ENCODE assay signal across 22 cellular contexts in genomic region chr2:53725662-53726061, GRCh38. TPM values are rescaled to one million over a fixed set of nuclear protein-coding genes. Genes with fewer than 3 reads are reported as not detected.
DNase-seq lines count a peak whose midpoint lies in the region; ATAC-seq, FAIRE-seq and TF ChIP-seq lines count a peak whose summit lies in the region.
"Had no signal": no experiment of that assay in that cellular context is flagged by ENCODE, and none has a peak within 500 bp of the region (broad histone marks: within the 10 kb centered on the region; RNA-seq: fewer than 3 reads in every experiment).

No MANE protein-coding gene starts in this region.

- FAIRE-seq in astrocyte (lab: Jason Lieb, UNC) = peak; percentile 43
- FAIRE-seq: GM18507 had no signal

- peak; percentile 51 for ATAC-seq in GM18498 (IDR thresholded peaks at IDR 0.05; ENCODE audit: unreplicated experiment)
- no peak for ATAC-seq in HG03159 (IDR thresholded peaks at IDR 0.05; ENCODE audit: unreplicated experiment)
- no peak for ATAC-seq in stimulated activated memory B cell treated with anti-CD40 and anti-IgM and Interleukin-4, amounts not matched to agents 10 μg/mL and 1 μg/mL and 100 μg/mL, for 72 hours
- ATAC-seq: CD8-positive, alpha-beta T cell; GM12878; GM23338; HCT116 had no signal

- H3K27me3 ChIP-seq in astrocyte (ENCODE audit: insufficient read depth, low read length) = no peaks in the 10 kb centered on the region
- H3K27me3 ChIP-seq: BLaER1 had no signal

- peaks cover 10% of the 10 kb centered on the region for H4K20me1 ChIP-seq in astrocyte (ENCODE audit: insufficient read depth, low read length)

- H3K27ac Mint-ChIP-seq in astrocyte (ENCODE audit: unreplicated experiment) = no peak overlapping the region
- H3K27ac Mint-ChIP-seq in nephron progenitor cell = peak overlapping the region; percentile 85
- H3K27ac Mint-ChIP-seq in stimulated activated memory B cell treated with anti-CD40 and anti-IgM and Interleukin-4, amounts not matched to agents 10 μg/mL and 1 μg/mL and 100 μg/mL, for 72 hours = no peak overlapping the region
- H3K27ac Mint-ChIP-seq: CD4-positive, CD25-positive, alpha-beta regulatory T cell; CD8-positive, alpha-beta T cell; GM23338 had no signal

- H3K4me1 Mint-ChIP-seq in astrocyte (ENCODE audit: low read depth, unreplicated experiment) (no peaks in the 10 kb centered on the region), nephron progenitor cell (peaks cover 13% of the 10 kb centered on the region)
- H3K4me1 Mint-ChIP-seq in stimulated activated memory B cell treated with anti-CD40 and anti-IgM and Interleukin-4, amounts not matched to agents 10 μg/mL and 1 μg/mL and 100 μg/mL, for 72 hours = peaks cover 31% of the 10 kb centered on the region

- H3K79me2 ChIP-seq in astrocyte (ENCODE audit: insufficient read depth, low read length) = peaks cover 2% of the 10 kb centered on the region

- H3K36me3 ChIP-seq in astrocyte (ENCODE audit: insufficient read depth, low read length) = peaks cover 6% of the 10 kb centered on the region

- H3K4me1 ChIP-seq in astrocyte (ENCODE audit: insufficient read depth, low read length) = no peaks in the 10 kb centered on the region
- H3K4me1 ChIP-seq: BLaER1, Caco-2 had no signal

- no peaks in the 10 kb centered on the region for H3K9me3 Mint-ChIP-seq in astrocyte (ENCODE audit: unreplicated experiment)
- H3K9me3 Mint-ChIP-seq in nephron progenitor cell = peaks cover 29% of the 10 kb centered on the region
- H3K9me3 Mint-ChIP-seq in stimulated activated memory B cell treated with anti-CD40 and anti-IgM and Interleukin-4, amounts not matched to agents 10 μg/mL and 1 μg/mL and 100 μg/mL, for 72 hours = peaks cover 5% of the 10 kb centered on the region
- H3K9me3 Mint-ChIP-seq: CD8-positive, alpha-beta T cell; GM23338 had no signal

- DNase-seq in astrocyte (ENCODE audit: low read depth) (no peak), nephron progenitor cell (no peak), DMS53 (lab: John Stamatoyannopoulos, UW) (no peak)
- DNase-seq: Caco-2; CD4-positive, CD25-positive, alpha-beta regulatory T cell; CD8-positive, alpha-beta T cell; DMS153; DMS79; EL; GDM1; H9 had no signal

- H3K27ac ChIP-seq in astrocyte (ENCODE audit: low read depth, low read length) = no peak overlapping the region
- H3K27ac ChIP-seq: 22Rv1, BLaER1, C4-2B had no signal

- no peak overlapping the region for H2AFZ ChIP-seq in astrocyte (ENCODE audit: low read depth, low read length)
- H2AFZ ChIP-seq: GM23338 had no signal

- TF ChIP-seq CTCF in astrocyte (IDR thresholded peaks at IDR 0.05; ENCODE audit: insufficient read depth, low read depth, low read length) (no peak), nephron progenitor cell (IDR thresholded peaks at IDR 0.05) (no peak)

- no peak overlapping the region for H3K4me2 ChIP-seq in astrocyte (ENCODE audit: low read length)
- H3K4me2 ChIP-seq: BLaER1, GM23338 had no signal

- H3K4me3 Mint-ChIP-seq in astrocyte (ENCODE audit: unreplicated experiment) (no peak overlapping the region), nephron progenitor cell (no peak overlapping the region)
- no peak overlapping the region for H3K4me3 Mint-ChIP-seq in stimulated activated memory B cell treated with anti-CD40 and anti-IgM and Interleukin-4, amounts not matched to agents 10 μg/mL and 1 μg/mL and 100 μg/mL, for 72 hours
- H3K4me3 Mint-ChIP-seq: B cell; CD4-positive, CD25-positive, alpha-beta regulatory T cell; CD8-positive, alpha-beta T cell; GM23338; H9 had no signal

- no peaks in the 10 kb centered on the region for H3K27me3 Mint-ChIP-seq in astrocyte (ENCODE audit: low read depth, unreplicated experiment)
- peaks cover 3% of the 10 kb centered on the region for H3K27me3 Mint-ChIP-seq in nephron progenitor cell (ENCODE audit: low read depth, poor library complexity)
- no peaks in the 10 kb centered on the region for H3K27me3 Mint-ChIP-seq in stimulated activated memory B cell treated with anti-CD40 and anti-IgM and Interleukin-4, amounts not matched to agents 10 μg/mL and 1 μg/mL and 100 μg/mL, for 72 hours
- H3K27me3 Mint-ChIP-seq: B cell; CD4-positive, CD25-positive, alpha-beta regulatory T cell had no signal

- no peak overlapping the region for H3K4me3 ChIP-seq in astrocyte (ENCODE audit: insufficient read depth, low read depth, low read length)
- H3K4me3 ChIP-seq: BLaER1, GM12878, GM23338 had no signal

- H3K36me3 Mint-ChIP-seq in astrocyte (ENCODE audit: low read depth, unreplicated experiment) (peaks cover 9% of the 10 kb centered on the region), nephron progenitor cell (ENCODE audit: low read depth) (peaks cover 82% of the 10 kb centered on the region)
- peaks cover 49% of the 10 kb centered on the region for H3K36me3 Mint-ChIP-seq in stimulated activated memory B cell treated with anti-CD40 and anti-IgM and Interleukin-4, amounts not matched to agents 10 μg/mL and 1 μg/mL and 100 μg/mL, for 72 hours

- H3K9ac ChIP-seq in astrocyte (ENCODE audit: low read length) = no peak overlapping the region
- H3K9ac ChIP-seq: BLaER1 had no signal

- H3K9me3 ChIP-seq in astrocyte (ENCODE audit: insufficient read depth, low read depth, low read length) = no peaks in the 10 kb centered on the region
- H3K9me3 ChIP-seq: Caco-2 had no signal

RNA-seq across cellular contexts. Expression of gene CHAC2, which starts 41.9 kb away (rescaled TPM):
- total RNA-seq in astrocyte = 3.1 and 3.6 TPM in 2 replicates
